20 cellular contexts compared by ENCODE assay signal in genomic region chr14:97705976-97706375, GRCh38.
DNase-seq lines count a peak whose midpoint lies in the region; ATAC-seq lines count a peak whose summit lies in the region.
"Had no signal": no experiment of that assay in that cellular context is flagged by ENCODE, and none has a peak within 500 bp of the region (broad histone marks: within the 10 kb centered on the region; RNA-seq: fewer than 3 reads in every experiment).

No MANE protein-coding gene starts in this region.

- peak; percentile 50 for ATAC-seq in activated naive CD8-positive, alpha-beta T cell treated with anti-CD3 and anti-CD28 coated beads, Interleukin-2, amount 50 U/mL, for 24 hours
- ATAC-seq in stimulated activated effector memory CD8-positive, alpha-beta T cell treated with anti-CD3 and anti-CD28 coated beads, Interleukin-12 subunit alpha, Interleukin-12 subunit beta, amount 100 ng/mL, for 72 hours: peak; percentile 86
- no peak for ATAC-seq in GM21576 (IDR thresholded peaks at IDR 0.05; ENCODE audit: unreplicated experiment)
- ATAC-seq: A549 had no signal

- H3K4me3 Mint-ChIP-seq in activated CD4-positive, alpha-beta T cell treated with anti-CD3 and anti-CD28 coated beads, Interleukin-2, amount 10 ng/mL, durations not matched to agents 24 days and 14 days: peak overlapping the region; percentile 59
- no peak overlapping the region for H3K4me3 Mint-ChIP-seq in activated naive CD8-positive, alpha-beta T cell treated with anti-CD3 and anti-CD28 coated beads, Interleukin-2, amount 50 U/mL, for 24 hours
- H3K4me3 Mint-ChIP-seq in stimulated activated effector memory CD8-positive, alpha-beta T cell treated with anti-CD3 and anti-CD28 coated beads, Interleukin-12 subunit alpha, Interleukin-12 subunit beta, amount 100 ng/mL, for 72 hours: peak overlapping the region; percentile 54

- H3K27ac Mint-ChIP-seq in activated CD4-positive, alpha-beta T cell treated with anti-CD3 and anti-CD28 coated beads, Interleukin-2, amount 10 ng/mL, durations not matched to agents 24 days and 14 days: peak overlapping the region; percentile 84
- peak overlapping the region; percentile 21 for H3K27ac Mint-ChIP-seq in activated naive CD8-positive, alpha-beta T cell treated with anti-CD3 and anti-CD28 coated beads, Interleukin-2, amount 50 U/mL, for 24 hours
- peak overlapping the region; percentile 65 for H3K27ac Mint-ChIP-seq in stimulated activated effector memory CD8-positive, alpha-beta T cell treated with anti-CD3 and anti-CD28 coated beads, Interleukin-12 subunit alpha, Interleukin-12 subunit beta, amount 100 ng/mL, for 72 hours
- H3K27ac Mint-ChIP-seq: progenitor cell of endocrine pancreas had no signal

- peaks cover 71% of the 10 kb centered on the region for H3K4me1 Mint-ChIP-seq in activated CD4-positive, alpha-beta T cell treated with anti-CD3 and anti-CD28 coated beads, Interleukin-2, amount 10 ng/mL, durations not matched to agents 24 days and 14 days
- peaks cover 84% of the 10 kb centered on the region for H3K4me1 Mint-ChIP-seq in activated naive CD8-positive, alpha-beta T cell treated with anti-CD3 and anti-CD28 coated beads, Interleukin-2, amount 50 U/mL, for 24 hours
- H3K4me1 Mint-ChIP-seq in stimulated activated effector memory CD8-positive, alpha-beta T cell treated with anti-CD3 and anti-CD28 coated beads, Interleukin-12 subunit alpha, Interleukin-12 subunit beta, amount 100 ng/mL, for 72 hours: peaks cover 84% of the 10 kb centered on the region

- H3K9me3 Mint-ChIP-seq in activated CD4-positive, alpha-beta T cell treated with anti-CD3 and anti-CD28 coated beads, Interleukin-2, amount 10 ng/mL, durations not matched to agents 24 days and 14 days: peaks cover 8% of the 10 kb centered on the region
- no peaks in the 10 kb centered on the region for H3K9me3 Mint-ChIP-seq in activated naive CD8-positive, alpha-beta T cell treated with anti-CD3 and anti-CD28 coated beads, Interleukin-2, amount 50 U/mL, for 24 hours
- peaks cover 5% of the 10 kb centered on the region for H3K9me3 Mint-ChIP-seq in stimulated activated effector memory CD8-positive, alpha-beta T cell treated with anti-CD3 and anti-CD28 coated beads, Interleukin-12 subunit alpha, Interleukin-12 subunit beta, amount 100 ng/mL, for 72 hours

- peak; percentile 72 for DNase-seq in activated CD4-positive, alpha-beta T cell treated with anti-CD3 and anti-CD28 coated beads, Interleukin-2, amount 10 ng/mL, durations not matched to agents 24 days and 14 days
- no peak for DNase-seq in activated CD4-positive, alpha-beta T cell treated with anti-CD3 and anti-CD28 coated beads for 1 hour
- DNase-seq in MV-4-11 (lab: John Stamatoyannopoulos, UW): peak; percentile 7
- no peak for DNase-seq in activated naive CD8-positive, alpha-beta T cell treated with anti-CD3 and anti-CD28 coated beads, Interleukin-2, amount 50 U/mL, for 24 hours
- DNase-seq in stimulated activated effector memory CD8-positive, alpha-beta T cell treated with anti-CD3 and anti-CD28 coated beads, Interleukin-12 subunit alpha, Interleukin-12 subunit beta, amount 100 ng/mL, for 72 hours (ENCODE audit: low spot score in 2 of 2): peak in 1 of 2 donors; percentile 63
- no peak for DNase-seq in medulla oblongata (ENCODE audit: extremely low spot score)
- no peak for DNase-seq in NCI-H128 (lab: John Stamatoyannopoulos, UW; ENCODE audit: unreplicated experiment)
- DNase-seq: activated naive CD4-positive, alpha-beta T cell; brain microvascular endothelial cell; C1 segment of cervical spinal cord; dermis blood vessel endothelial cell; DMS53; NCI-H1048; NCI-H2081; NCI-H524; SJCRH30; trophoblast cell had no signal

- H3K27me3 Mint-ChIP-seq in activated CD4-positive, alpha-beta T cell treated with anti-CD3 and anti-CD28 coated beads, Interleukin-2, amount 10 ng/mL, durations not matched to agents 24 days and 14 days: no peaks in the 10 kb centered on the region
- no peaks in the 10 kb centered on the region for H3K27me3 Mint-ChIP-seq in activated naive CD8-positive, alpha-beta T cell treated with anti-CD3 and anti-CD28 coated beads, Interleukin-2, amount 50 U/mL, for 24 hours

- H3K36me3 Mint-ChIP-seq in activated CD4-positive, alpha-beta T cell treated with anti-CD3 and anti-CD28 coated beads, Interleukin-2, amount 10 ng/mL, durations not matched to agents 24 days and 14 days (ENCODE audit: low read depth): peaks cover 1% of the 10 kb centered on the region
- no peaks in the 10 kb centered on the region for H3K36me3 Mint-ChIP-seq in activated naive CD8-positive, alpha-beta T cell treated with anti-CD3 and anti-CD28 coated beads, Interleukin-2, amount 50 U/mL, for 24 hours (ENCODE audit: low read depth)
- H3K36me3 Mint-ChIP-seq in stimulated activated effector memory CD8-positive, alpha-beta T cell treated with anti-CD3 and anti-CD28 coated beads, Interleukin-12 subunit alpha, Interleukin-12 subunit beta, amount 100 ng/mL, for 72 hours: no peaks in the 10 kb centered on the region

- intact Hi-C loops in activated CD4-positive, alpha-beta T cell treated with anti-CD3 and anti-CD28 coated beads, Interleukin-2, amount 10 ng/mL, durations not matched to agents 24 days and 14 days (cut with micrococcal nuclease): loop anchor here (1.0 to 10.0 kb wide), 7 partner anchors 18 to 1561 kb away; no protein-coding TSS in a partner anchor

Comparison
In these comparisons a context has a peak if more than half of its experiments do, and no peak if none do; other contexts are left out.
1. DNase-seq: peak in activated CD4-positive, alpha-beta T cell treated with anti-CD3 and anti-CD28 coated beads, Interleukin-2, amount 10 ng/mL, durations not matched to agents 24 days and 14 days (single experiment) and MV-4-11 (single experiment); none in activated CD4-positive, alpha-beta T cell treated with anti-CD3 and anti-CD28 coated beads for 1 hour (single experiment), activated naive CD8-positive, alpha-beta T cell treated with anti-CD3 and anti-CD28 coated beads, Interleukin-2, amount 50 U/mL, for 24 hours (single experiment), medulla oblongata (single experiment) and NCI-H128 (single experiment).
2. H3K27ac Mint-ChIP-seq: peak in every context shown above with its lines; median percentile 84 in activated CD4-positive, alpha-beta T cell treated with anti-CD3 and anti-CD28 coated beads, Interleukin-2, amount 10 ng/mL, durations not matched to agents 24 days and 14 days; 65 in stimulated activated effector memory CD8-positive, alpha-beta T cell treated with anti-CD3 and anti-CD28 coated beads, Interleukin-12 subunit alpha, Interleukin-12 subunit beta, amount 100 ng/mL, for 72 hours; 21 in activated naive CD8-positive, alpha-beta T cell treated with anti-CD3 and anti-CD28 coated beads, Interleukin-2, amount 50 U/mL, for 24 hours.